7 cellular contexts compared by ENCODE assay signal in the genomic region with DNA sequence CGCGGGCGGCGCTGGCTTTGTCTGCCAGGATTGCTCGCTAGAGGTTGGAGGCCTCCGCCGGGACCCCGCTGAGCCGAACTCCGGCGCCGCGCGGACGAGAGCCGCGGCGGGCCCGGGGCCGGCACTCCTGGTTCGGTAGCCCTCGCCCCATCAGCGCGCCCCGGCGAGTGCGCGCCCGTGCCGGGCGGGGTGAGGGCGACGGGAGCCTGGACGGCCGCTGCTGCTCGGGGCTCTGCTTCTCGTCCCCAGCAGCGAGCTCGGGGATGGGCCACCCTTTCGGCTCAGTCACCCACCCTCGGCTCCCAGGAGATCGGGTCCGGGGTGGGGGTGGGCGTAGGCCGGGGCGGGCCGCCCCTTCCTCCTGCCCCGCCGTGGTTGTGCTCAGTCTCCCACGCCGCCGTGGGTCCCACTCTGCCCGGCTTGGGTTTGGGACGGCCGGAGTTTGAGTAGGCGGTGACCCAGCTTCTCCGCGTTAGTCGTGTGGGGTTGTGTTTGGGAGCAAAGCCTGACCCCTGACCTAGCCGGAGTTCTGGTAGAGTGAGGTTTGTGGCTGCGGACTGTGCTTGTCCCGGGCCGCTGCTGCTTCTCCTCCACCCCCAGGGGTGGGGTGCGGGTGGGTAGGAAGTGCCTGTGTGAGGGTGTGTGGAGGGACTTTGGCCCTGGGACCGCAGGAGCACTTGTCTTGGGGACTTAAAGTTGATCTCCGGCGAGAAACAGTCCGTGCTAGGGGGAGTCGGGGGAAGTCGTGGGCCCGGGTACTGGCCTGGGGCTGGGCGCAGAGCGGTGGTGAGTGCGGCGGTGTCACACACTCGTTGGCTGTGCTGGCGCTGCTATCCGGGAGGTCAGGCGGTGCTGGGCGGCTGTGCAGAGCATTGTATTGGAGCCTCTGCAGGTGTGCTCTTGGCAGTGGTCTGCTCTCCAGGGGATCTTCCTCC. TPM values are rescaled to one million over a fixed set of nuclear protein-coding genes. Genes with fewer than 3 reads are reported as not detected.
A peak's percentile ranks its signal among the peaks of the same experiment; 100 is the strongest.
DNase-seq lines count a peak whose midpoint lies in the region; ATAC-seq and TF ChIP-seq lines count a peak whose summit lies in the region.

No MANE protein-coding gene starts in this region.

- H3K4me3 Mint-ChIP-seq in activated T-helper 2 cell treated with anti-CD3 and anti-CD28 coated beads, Interferon-gamma antibody, Interleukin-2, Interleukin-4, amounts not matched to agents 10 μg/mL and 5 μg/mL and 100 μg/mL, durations not matched to agents 14 hours and 24 hours and 36 hours (ENCODE audit: low read depth): peak overlapping the region; percentile 98

- TF ChIP-seq POLR2A in heart left ventricle (IDR thresholded peaks at IDR 0.05): no peak
- no peak for TF ChIP-seq POLR2A in prostate gland (IDR thresholded peaks at IDR 0.05)

- H3K4me1 Mint-ChIP-seq in activated T-helper 2 cell treated with anti-CD3 and anti-CD28 coated beads, Interferon-gamma antibody, Interleukin-2, Interleukin-4, amounts not matched to agents 10 μg/mL and 5 μg/mL and 100 μg/mL, durations not matched to agents 14 hours and 24 hours and 36 hours (ENCODE audit: low read depth): peaks cover 42% of the 10 kb centered on the region

- intact Hi-C loops in activated T-helper 2 cell treated with anti-CD3 and anti-CD28 coated beads, Interferon-gamma antibody, Interleukin-2, Interleukin-4, amounts not matched to agents 10 μg/mL and 5 μg/mL and 100 μg/mL, durations not matched to agents 14 hours and 24 hours and 36 hours (cut with micrococcal nuclease): no loop called here
- intact Hi-C loops in heart left ventricle (cut with DNase I): loop anchor here in 4 of 10 donors (2.0 to 5.0 kb wide), 3 partner anchors 47 to 50 kb away; a partner anchor contains a TSS
- intact Hi-C loops in prostate gland (cut with DNase I): loop anchor here (1.0 to 2.0 kb wide), 2 partner anchors 40 to 44 kb away; no protein-coding TSS in a partner anchor

- H3K27me3 ChIP-seq in heart left ventricle (no peaks in the 10 kb centered on the region), prostate gland (replicated peaks; ENCODE audit: insufficient read depth) (no peaks in the 10 kb centered on the region)

- H3K36me3 ChIP-seq in heart left ventricle (peaks cover 0 to 5% (median 0%) of the 10 kb centered on the region in 9 donors), prostate gland (no peaks in the 10 kb centered on the region)

- DNase-seq in GM12864 (ENCODE audit: low read depth) (no peak), HuH-7.5 (ENCODE audit: low spot score) (peak; percentile 49), heart left ventricle (peak; percentile 52 to 82 (median 65)), prostate gland (ENCODE audit: low spot score) (no peak), NCI-H345 (lab: John Stamatoyannopoulos, UW) (no peak)
- DNase-seq in activated T-helper 2 cell treated with anti-CD3 and anti-CD28 coated beads, Interferon-gamma antibody, Interleukin-2, Interleukin-4, amounts not matched to agents 10 μg/mL and 5 μg/mL and 100 μg/mL, durations not matched to agents 14 hours and 24 hours and 36 hours (ENCODE audit: low spot score): no peak

- no peak for TF ChIP-seq CTCF in GM12864 (IDR thresholded peaks at IDR 0.05; ENCODE audit: low read depth, low read length, missing control alignments)
- TF ChIP-seq CTCF in heart left ventricle (IDR thresholded peaks at IDR 0.05): no peak
- no peak for TF ChIP-seq CTCF in prostate gland (IDR thresholded peaks at IDR 0.05)

- peaks cover 0 to 9% (median 0%) of the 10 kb centered on the region in 12 donors for H3K9me3 ChIP-seq in heart left ventricle
- H3K9me3 ChIP-seq in prostate gland: no peaks in the 10 kb centered on the region

- H3K4me3 ChIP-seq in GM12864 (ENCODE audit: low read depth, low read length) (peak overlapping the region; percentile 70), heart left ventricle (peak overlapping the region; percentile 64 to 100 (median 95)), prostate gland (peak overlapping the region; percentile 97 to 98)

- peak overlapping the region; percentile 80 for H3K27ac Mint-ChIP-seq in activated T-helper 2 cell treated with anti-CD3 and anti-CD28 coated beads, Interferon-gamma antibody, Interleukin-2, Interleukin-4, amounts not matched to agents 10 μg/mL and 5 μg/mL and 100 μg/mL, durations not matched to agents 14 hours and 24 hours and 36 hours

- no peaks in the 10 kb centered on the region for H3K27me3 Mint-ChIP-seq in activated T-helper 2 cell treated with anti-CD3 and anti-CD28 coated beads, Interferon-gamma antibody, Interleukin-2, Interleukin-4, amounts not matched to agents 10 μg/mL and 5 μg/mL and 100 μg/mL, durations not matched to agents 14 hours and 24 hours and 36 hours (ENCODE audit: low read depth)

- peaks cover 27% of the 10 kb centered on the region for H3K36me3 Mint-ChIP-seq in activated T-helper 2 cell treated with anti-CD3 and anti-CD28 coated beads, Interferon-gamma antibody, Interleukin-2, Interleukin-4, amounts not matched to agents 10 μg/mL and 5 μg/mL and 100 μg/mL, durations not matched to agents 14 hours and 24 hours and 36 hours (ENCODE audit: low read depth)

- ATAC-seq in GM21529 (IDR thresholded peaks at IDR 0.05; ENCODE audit: unreplicated experiment): peak; percentile 23
- peak; percentile 32 to 57 (median 36) for ATAC-seq in heart left ventricle

- H3K4me1 ChIP-seq in heart left ventricle (peaks cover 3 to 77% (median 45%) of the 10 kb centered on the region in 12 donors), prostate gland (replicated peaks) (peaks cover 20% of the 10 kb centered on the region)

- no peaks in the 10 kb centered on the region for H3K9me3 Mint-ChIP-seq in activated T-helper 2 cell treated with anti-CD3 and anti-CD28 coated beads, Interferon-gamma antibody, Interleukin-2, Interleukin-4, amounts not matched to agents 10 μg/mL and 5 μg/mL and 100 μg/mL, durations not matched to agents 14 hours and 24 hours and 36 hours

- peak overlapping the region; percentile 91 to 100 (median 99) for H3K27ac ChIP-seq in heart left ventricle
- H3K27ac ChIP-seq in prostate gland: peak overlapping the region; percentile 98 to 99

- WGBS in heart left ventricle, 4 donors: 0% methylated on average over 43 to 80 of the region's 80 CpGs
- WGBS in prostate gland: under 1% methylated on average over 73 of the region's 80 CpGs

RNA-seq across cellular contexts. Expression of a gene that starts 0.7 kb away (rescaled TPM):
- total RNA-seq in activated T-helper 2 cell treated with anti-CD3 and anti-CD28 coated beads, Interferon-gamma antibody, Interleukin-2, Interleukin-4, amounts not matched to agents 10 μg/mL and 5 μg/mL and 100 μg/mL, durations not matched to agents 14 hours and 24 hours and 36 hours: 45.4 and 51.1 TPM in 2 replicates
- total RNA-seq in heart left ventricle: 10 to 100 TPM; 24.6 to 71.5 (median 39.6) TPM
- 10 to 100 TPM; 17.4 to 46.3 TPM for polyA plus RNA-seq in heart left ventricle
- total RNA-seq in prostate gland: 100 to 1,000 TPM in 1 of 2 donors, 10 to 100 TPM in 1; 69.8 to 103 TPM

RNA-seq across cellular contexts. Expression of a gene that starts 46.4 kb away (rescaled TPM):
- total RNA-seq in activated T-helper 2 cell treated with anti-CD3 and anti-CD28 coated beads, Interferon-gamma antibody, Interleukin-2, Interleukin-4, amounts not matched to agents 10 μg/mL and 5 μg/mL and 100 μg/mL, durations not matched to agents 14 hours and 24 hours and 36 hours: 18.4 and 19.6 TPM in 2 replicates
- total RNA-seq in heart left ventricle (100 to 1,000 TPM in 1 of 9 donors, 10 to 100 TPM in 8; 63.9 to 123 (median 78.6) TPM), prostate gland (100 to 1,000 TPM in 1 of 2 donors, 10 to 100 TPM in 1; 86.0 to 101 TPM)
- polyA plus RNA-seq in heart left ventricle: 10 to 100 TPM; 69.9 to 74.4 TPM

Comparison
In these comparisons a context has a peak if more than half of its experiments do, and no peak if none do; other contexts are left out.
1. DNase-seq: peak in HuH-7.5 (single experiment) and heart left ventricle (5 of 5); none in GM12864 (single experiment), activated T-helper 2 cell treated with anti-CD3 and anti-CD28 coated beads, Interferon-gamma antibody, Interleukin-2, Interleukin-4, amounts not matched to agents 10 μg/mL and 5 μg/mL and 100 μg/mL, durations not matched to agents 14 hours and 24 hours and 36 hours (single experiment), prostate gland (single experiment) and NCI-H345 (single experiment).
2. Peak in every context shown above with its lines, with median percentiles within 50 percentile points of each other: H3K4me3 ChIP-seq.